2 cellular contexts compared by ENCODE assay signal in the genomic region with DNA sequence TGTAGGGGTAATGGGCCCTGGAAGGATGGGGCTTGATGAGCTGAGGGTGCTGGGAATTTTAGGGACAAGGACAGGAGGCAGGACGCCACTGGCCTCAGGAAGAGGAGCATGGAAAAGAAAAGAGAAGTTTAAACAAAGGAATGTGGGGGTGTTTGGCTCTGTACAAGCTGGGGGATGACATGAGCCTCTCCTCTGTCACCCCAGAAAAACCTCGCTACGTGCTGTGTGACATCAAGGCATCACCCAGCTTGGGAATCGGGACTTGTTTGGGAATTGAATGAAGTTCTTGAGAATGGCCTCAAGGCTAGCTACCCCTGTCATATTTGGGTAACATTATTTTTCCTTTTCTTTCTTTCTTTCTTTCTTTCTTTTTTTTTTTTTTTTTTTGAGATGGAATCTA.
TF ChIP-seq lines count a peak whose summit lies in the region.

No MANE protein-coding gene starts in this region.

TF ChIP-seq in HEK293, 187 proteins besides CTCF, POLR2A, EP300 and RAD21:
- TF ChIP-seq KLF16 (tag by site-specific recombination; IDR thresholded peaks at IDR 0.05): no peak
- TF ChIP-seq, protein P1, sequence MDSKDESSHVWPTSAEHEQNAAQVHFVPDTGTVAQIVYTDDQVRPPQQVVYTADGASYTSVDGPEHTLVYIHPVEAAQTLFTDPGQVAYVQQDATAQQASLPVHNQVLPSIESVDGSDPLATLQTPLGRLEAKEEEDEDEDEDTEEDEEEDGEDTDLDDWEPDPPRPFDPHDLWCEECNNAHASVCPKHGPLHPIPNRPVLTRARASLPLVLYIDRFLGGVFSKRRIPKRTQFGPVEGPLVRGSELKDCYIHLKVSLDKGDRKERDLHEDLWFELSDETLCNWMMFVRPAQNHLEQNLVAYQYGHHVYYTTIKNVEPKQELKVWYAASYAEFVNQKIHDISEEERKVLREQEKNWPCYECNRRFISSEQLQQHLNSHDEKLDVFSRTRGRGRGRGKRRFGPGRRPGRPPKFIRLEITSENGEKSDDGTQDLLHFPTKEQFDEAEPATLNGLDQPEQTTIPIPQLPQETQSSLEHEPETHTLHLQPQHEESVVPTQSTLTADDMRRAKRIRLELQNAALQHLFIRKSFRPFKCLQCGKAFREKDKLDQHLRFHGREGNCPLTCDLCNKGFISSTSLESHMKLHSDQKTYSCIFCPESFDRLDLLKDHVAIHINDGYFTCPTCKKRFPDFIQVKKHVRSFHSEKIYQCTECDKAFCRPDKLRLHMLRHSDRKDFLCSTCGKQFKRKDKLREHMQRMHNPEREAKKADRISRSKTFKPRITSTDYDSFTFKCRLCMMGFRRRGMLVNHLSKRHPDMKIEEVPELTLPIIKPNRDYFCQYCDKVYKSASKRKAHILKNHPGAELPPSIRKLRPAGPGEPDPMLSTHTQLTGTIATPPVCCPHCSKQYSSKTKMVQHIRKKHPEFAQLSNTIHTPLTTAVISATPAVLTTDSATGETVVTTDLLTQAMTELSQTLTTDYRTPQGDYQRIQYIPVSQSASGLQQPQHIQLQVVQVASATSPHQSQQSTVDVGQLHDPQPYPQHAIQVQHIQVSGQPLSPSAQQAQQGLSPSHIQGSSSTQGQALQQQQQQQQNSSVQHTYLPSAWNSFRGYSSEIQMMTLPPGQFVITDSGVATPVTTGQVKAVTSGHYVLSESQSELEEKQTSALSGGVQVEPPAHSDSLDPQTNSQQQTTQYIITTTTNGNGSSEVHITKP (tag by site-specific recombination; IDR thresholded peaks at IDR 0.05): 0 out of 2 replicates have a peak, but pooled peaks have one; percentile 23

TF ChIP-seq in K562, 482 proteins besides CTCF, POLR2A, EP300 and RAD21:
- TF ChIP-seq, protein P2, sequence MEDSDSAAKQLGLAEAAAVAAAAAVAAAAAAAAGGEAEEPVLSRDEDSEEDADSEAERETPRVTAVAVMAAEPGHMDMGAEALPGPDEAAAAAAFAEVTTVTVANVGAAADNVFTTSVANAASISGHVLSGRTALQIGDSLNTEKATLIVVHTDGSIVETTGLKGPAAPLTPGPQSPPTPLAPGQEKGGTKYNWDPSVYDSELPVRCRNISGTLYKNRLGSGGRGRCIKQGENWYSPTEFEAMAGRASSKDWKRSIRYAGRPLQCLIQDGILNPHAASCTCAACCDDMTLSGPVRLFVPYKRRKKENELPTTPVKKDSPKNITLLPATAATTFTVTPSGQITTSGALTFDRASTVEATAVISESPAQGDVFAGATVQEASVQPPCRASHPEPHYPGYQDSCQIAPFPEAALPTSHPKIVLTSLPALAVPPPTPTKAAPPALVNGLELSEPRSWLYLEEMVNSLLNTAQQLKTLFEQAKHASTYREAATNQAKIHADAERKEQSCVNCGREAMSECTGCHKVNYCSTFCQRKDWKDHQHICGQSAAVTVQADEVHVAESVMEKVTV (CRISPR knock-in tag; IDR thresholded peaks at IDR 0.05): no peak
- TF ChIP-seq SMAD3 (CRISPR knock-in tag; conservative IDR thresholded peaks at IDR 0.05): no peak
- TF ChIP-seq, protein P1 (IDR thresholded peaks at IDR 0.05; ENCODE audit: partially characterized antibody): peak; percentile 48
- no peak for TF ChIP-seq ZNF507 (tag; conservative IDR thresholded peaks at IDR 0.05)
- TF ChIP-seq ZNF696 (CRISPR knock-in tag; conservative IDR thresholded peaks at IDR 0.05): no peak
- no peak for TF ChIP-seq RHOXF2B (CRISPR knock-in tag; conservative IDR thresholded peaks at IDR 0.05)
- no peak for TF ChIP-seq LARP7 (IDR thresholded peaks at IDR 0.05)
- no peak for TF ChIP-seq GABPB1 (CRISPR knock-in tag; IDR thresholded peaks at IDR 0.05)
